26 cellular contexts compared by ENCODE assay signal in the genomic region with DNA sequence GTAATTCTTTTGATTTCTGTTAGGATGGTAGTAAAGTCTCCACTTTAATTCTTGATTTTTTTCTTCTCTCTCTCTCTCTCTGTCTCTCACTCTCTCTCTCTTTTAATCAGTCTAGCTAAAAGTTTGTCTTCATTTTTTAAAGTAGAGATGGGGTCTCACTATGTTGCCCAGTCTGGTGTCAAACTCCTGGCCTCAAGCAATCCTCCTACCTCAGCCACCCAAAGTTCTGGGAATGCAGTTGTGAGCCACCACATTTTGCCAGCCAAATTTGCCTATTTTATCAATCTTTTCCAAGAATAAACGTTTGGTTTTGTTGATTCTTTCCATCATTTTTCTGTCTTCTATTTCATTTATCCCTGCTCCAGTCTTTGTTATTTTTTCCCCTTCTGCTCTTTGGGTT. TPM values are rescaled to one million over a fixed set of nuclear protein-coding genes. Genes with fewer than 3 reads are reported as not detected.
DNase-seq lines count a peak whose midpoint lies in the region; ATAC-seq, FAIRE-seq and TF ChIP-seq lines count a peak whose summit lies in the region.
"Had no signal": no experiment of that assay in that cellular context is flagged by ENCODE, and none has a peak within 500 bp of the region (broad histone marks: within the 10 kb centered on the region; RNA-seq: fewer than 3 reads in every experiment).

No MANE protein-coding gene starts in this region.

- H3K9me2 ChIP-seq in SK-N-SH: no peaks in the 10 kb centered on the region

- TF ChIP-seq CTCF in HEK293 (tag by site-specific recombination; IDR thresholded peaks at IDR 0.05) (no peak), K562 (IDR thresholded peaks at IDR 0.05 in 2 of 3, conservative IDR thresholded peaks at IDR 0.05 in 1 of 3; ENCODE audit: insufficient read depth in 2 of 3, low read depth in 1 of 3, low read length in 3 of 3) (no peak), H1 (IDR thresholded peaks at IDR 0.05; ENCODE audit: control extremely low read depth in 1 of 3, insufficient read depth in 1 of 3, low read depth in 1 of 3, low read length in 3 of 3) (no peak), neutrophil (IDR thresholded peaks at IDR 0.05) (no peak), SK-N-SH (IDR thresholded peaks at IDR 0.05) (no peak), osteoblast (IDR thresholded peaks at IDR 0.05; ENCODE audit: extremely low read depth, low read depth, low read length) (no peak)

- H2BK12ac ChIP-seq in H1 (ENCODE audit: low read depth, low read length): no peak overlapping the region

- intact Hi-C loops in K562 (cut with micrococcal nuclease): no loop called here

- no peak overlapping the region for H3K14ac ChIP-seq in H1 (ENCODE audit: insufficient read length)

- H2AFZ ChIP-seq in K562 (ENCODE audit: low read depth, low read length) (no peak overlapping the region), H1 (ENCODE audit: low read length) (no peak overlapping the region), SK-N-SH (ENCODE audit: low read depth) (no peak overlapping the region), osteoblast (ENCODE audit: low read length) (no peak overlapping the region)

- CTCF ChIA-PET in HEK293 (lab: Yijun Ruan, JAX): interaction anchor here (0.6 kb wide), 1 partner anchor 32 kb away, joined by 3 read pairs; no protein-coding TSS in a partner anchor
- CTCF ChIA-PET in K562 (lab: Yijun Ruan, JAX; ENCODE audit: low intra/inter-chr PET ratio): no interaction called here
- CTCF ChIA-PET in H1 (lab: Charles Lee; ENCODE audit: partially characterized antibody): no interaction called here
- CTCF ChIA-PET in SK-N-SH (lab: Yijun Ruan, JAX): no interaction called here

- TF ChIP-seq RAD21 in K562 (CRISPR knock-in tag; conservative IDR thresholded peaks at IDR 0.05 in 1 of 2, IDR thresholded peaks at IDR 0.05 in 1 of 2): no peak
- no peak for TF ChIP-seq RAD21 in H1 (IDR thresholded peaks at IDR 0.05 in 1 of 2, conservative IDR thresholded peaks at IDR 0.05 in 1 of 2; ENCODE audit: low read depth in 2 of 2, low read length in 2 of 2)
- TF ChIP-seq RAD21 in SK-N-SH (IDR thresholded peaks at IDR 0.05; ENCODE audit: low read length): no peak

- TF ChIP-seq POLR2A in K562 (conservative IDR thresholded peaks at IDR 0.05) (no peak), H1 (IDR thresholded peaks at IDR 0.05; ENCODE audit: control extremely low read depth in 1 of 2, low read depth in 2 of 2, low read length in 2 of 2) (no peak)

- H4K91ac ChIP-seq in H1 (replicated peaks; ENCODE audit: insufficient read length, low read length): no peak overlapping the region

- no peak overlapping the region for H2BK15ac ChIP-seq in H1 (ENCODE audit: low read length)

- BruUV-seq in K562 (replicated peaks; lab: Mats Ljungman, UMichigan): no TSS peak

- H3K56ac ChIP-seq in H1 (replicated peaks; ENCODE audit: insufficient read length, low read depth, low read length): no peak overlapping the region

- H3K9ac ChIP-seq in K562 (ENCODE audit: insufficient read depth in 1 of 2, low read depth in 2 of 2, low read length in 2 of 2) (no peak overlapping the region), H1 (replicated peaks in 1 of 4; ENCODE audit: extremely low read depth in 1 of 4, low read depth in 3 of 4, low read length in 3 of 4) (no peak overlapping the region), SK-N-SH (no peak overlapping the region)
- H3K9ac ChIP-seq: BLaER1 had no signal

- H3K79me2 ChIP-seq in K562 (ENCODE audit: control insufficient read depth, insufficient read depth, low read length) (no peaks in the 10 kb centered on the region), H1 (ENCODE audit: control insufficient read depth in 1 of 2, insufficient read depth in 2 of 2, low read length in 2 of 2) (no peaks in the 10 kb centered on the region), SK-N-SH (ENCODE audit: insufficient read depth) (no peaks in the 10 kb centered on the region), osteoblast (ENCODE audit: insufficient read depth, low read length) (no peaks in the 10 kb centered on the region)

- DNase-seq in K562 (ENCODE audit: extremely low read depth in 1 of 4, low spot score in 3 of 4) (no peak), H1 (ENCODE audit: low read depth in 1 of 2, low spot score in 2 of 2) (no peak), SK-N-SH (no peak), osteoblast (ENCODE audit: insufficient read length, low spot score, missing footprints) (no peak)
- DNase-seq in stimulated activated CD4-positive, alpha-beta T cell treated with anti-CD3 and anti-CD28 coated beads, Interleukin-2, amount 100 ng/mL, for 24 hours: no peak
- DNase-seq: 8988T; ACHN; BE2C; C1 segment of cervical spinal cord; Caco-2; Calu3; CD4-positive, alpha-beta T cell; CD8-positive, alpha-beta T cell; DMS79 treated with DMSO at 0.1 percent for 48 hours; GF-D8 had no signal

- ATAC-seq in K562 (no peak), GM21360 (IDR thresholded peaks at IDR 0.05; ENCODE audit: unreplicated experiment) (no peak)
- ATAC-seq: CD8-positive, alpha-beta T cell had no signal

- 0% methylated on average over 1 of the region's 1 CpG for WGBS in K562 (ENCODE audit: insufficient coverage, low coverage, missing lambda C conversion rate)
- 56% methylated on average over 1 of the region's 1 CpG; no CpG with 5 or more reads in 1 of the 2 experiments for WGBS in H1 (ENCODE audit: extremely low coverage in 1 of 2, insufficient coverage in 1 of 2, insufficient read length in 1 of 2, insufficient replicate concordance in 2 of 2, low coverage in 1 of 2, low lambda C conversion rate in 2 of 2, missing lambda C conversion rate in 1 of 2), 2 experiments
- 2% methylated on average over 1 of the region's 1 CpG for WGBS in SK-N-SH (ENCODE audit: low lambda C conversion rate)

- H2AK5ac ChIP-seq in H1 (ENCODE audit: low read depth, low read length): no peak overlapping the region

- no peaks in the 10 kb centered on the region for H3K9me1 ChIP-seq in K562 (ENCODE audit: control insufficient read depth, insufficient read depth, low read length)

- H3K4me3 ChIP-seq in HEK293 (ENCODE audit: low read depth, low read length) (no peak overlapping the region), K562 (no peak overlapping the region), H1 (ENCODE audit: extremely low read depth in 1 of 4, insufficient read depth in 2 of 4, low read depth in 3 of 4, low read length in 4 of 4) (no peak overlapping the region), neutrophil (ENCODE audit: low read depth in 1 of 2, low read length in 1 of 2) (peak overlapping the region in 1 of 2 experiments; percentile 31), SK-N-SH (ENCODE audit: low read depth in 2 of 2, low read length in 1 of 2) (no peak overlapping the region), osteoblast (ENCODE audit: insufficient read depth, low read length) (no peak overlapping the region)
- H3K4me3 ChIP-seq: BLaER1 had no signal

- no peak overlapping the region for H2BK5ac ChIP-seq in H1 (ENCODE audit: low read depth, low read length)

- in situ Hi-C loops in K562 (cut with MboI): no loop called here

- H4K20me1 ChIP-seq in K562 (replicated peaks; ENCODE audit: control insufficient read depth, insufficient read depth, low read length) (no peaks in the 10 kb centered on the region), H1 (replicated peaks in 1 of 2; ENCODE audit: control insufficient read depth in 1 of 2, insufficient read depth in 2 of 2, low read length in 2 of 2) (no peaks in the 10 kb centered on the region), SK-N-SH (ENCODE audit: insufficient read depth) (no peaks in the 10 kb centered on the region), osteoblast (ENCODE audit: insufficient read depth, low read length) (no peaks in the 10 kb centered on the region)
- H4K20me1 ChIP-seq: BLaER1 had no signal

- FAIRE-seq in K562 (lab: Jason Lieb, UNC) (no peak), H1 (lab: Jason Lieb, UNC) (no peak)
- FAIRE-seq: A204.1, D721Med, G401.6, GM12891, GM19239 had no signal

- H3K4me1 ChIP-seq in HEK293 (ENCODE audit: control insufficient read depth, insufficient read depth, low read length): no peaks in the 10 kb centered on the region
- no peaks in the 10 kb centered on the region; a peak in 1 of 5 replicates for H3K4me1 ChIP-seq in K562 (replicated peaks in 1 of 2; ENCODE audit: control insufficient read depth in 2 of 2, insufficient read depth in 2 of 2, low read length in 2 of 2)
- no peaks in the 10 kb centered on the region for H3K4me1 ChIP-seq in H1 (replicated peaks in 1 of 4; ENCODE audit: control insufficient read depth in 3 of 4, insufficient read depth in 4 of 4, low read length in 3 of 4)
- peaks cover 41 to 46% of the 10 kb centered on the region in 2 experiments for H3K4me1 ChIP-seq in neutrophil (ENCODE audit: control insufficient read depth in 1 of 2, insufficient read depth in 1 of 2, low read depth in 1 of 2, low read length in 1 of 2)
- H3K4me1 ChIP-seq in SK-N-SH (ENCODE audit: control insufficient read depth in 1 of 2, insufficient read depth in 2 of 2, low read depth in 1 of 2, low read length in 1 of 2): no peaks in the 10 kb centered on the region
- no peaks in the 10 kb centered on the region for H3K4me1 ChIP-seq in osteoblast (ENCODE audit: insufficient read depth, low read length)
- H3K4me1 ChIP-seq: BE2C, BLaER1 had no signal

- POLR2A ChIA-PET in HEK293 (lab: Yijun Ruan, JAX) (no interaction called here), K562 (lab: Yijun Ruan, JAX) (no interaction called here), H1 (lab: Charles Lee; ENCODE audit: partially characterized antibody) (interaction anchor here (1.4 kb wide), 1 partner anchor 19 kb away, joined by 6 read pairs; no protein-coding TSS in a partner anchor), SK-N-SH (lab: Yijun Ruan, JAX) (no interaction called here)

- TF ChIP-seq EP300 in K562 (IDR thresholded peaks at IDR 0.05; ENCODE audit: low read length): no peak
- TF ChIP-seq EP300 in H1 (IDR thresholded peaks at IDR 0.05; ENCODE audit: borderline replicate concordance in 1 of 2, low read depth in 2 of 2, low read length in 2 of 2): no peak
- no peak for TF ChIP-seq EP300 in SK-N-SH (IDR thresholded peaks at IDR 0.05; ENCODE audit: borderline replicate concordance in 1 of 2, low read depth in 1 of 2, low read length in 1 of 2)

- H3K36me3 ChIP-seq in HEK293 (ENCODE audit: control insufficient read depth in 2 of 2, insufficient read depth in 1 of 2, low read length in 2 of 2) (no peaks in the 10 kb centered on the region), K562 (ENCODE audit: control insufficient read depth, insufficient read depth, low read length) (no peaks in the 10 kb centered on the region), H1 (ENCODE audit: control insufficient read depth in 2 of 4, insufficient read depth in 4 of 4, low read length in 3 of 4) (no peaks in the 10 kb centered on the region), neutrophil (no peaks in the 10 kb centered on the region), SK-N-SH (replicated peaks in 1 of 2; ENCODE audit: control insufficient read depth in 1 of 2, insufficient read depth in 2 of 2, low read length in 1 of 2) (no peaks in the 10 kb centered on the region), osteoblast (ENCODE audit: insufficient read depth, low read length) (no peaks in the 10 kb centered on the region)
- H3K36me3 ChIP-seq: BE2C, BLaER1 had no signal

- H3K27ac ChIP-seq in HEK293 (ENCODE audit: extremely low read depth, low read depth, low read length) (no peak overlapping the region), K562 (ENCODE audit: extremely low read depth, low read depth, low read length) (no peak overlapping the region), H1 (ENCODE audit: low read depth, low read length) (no peak overlapping the region), neutrophil (peak overlapping the region; percentile 89), SK-N-SH (ENCODE audit: low read depth in 2 of 2, low read length in 1 of 2) (no peak overlapping the region), osteoblast (ENCODE audit: low read depth, low read length) (no peak overlapping the region)
- H3K27ac ChIP-seq: BLaER1 had no signal

- H4K5ac ChIP-seq in H1 (ENCODE audit: insufficient read length, low read depth, low read length): no peak overlapping the region

- H3K18ac ChIP-seq in H1 (ENCODE audit: extremely low read depth, low read length): no peak overlapping the region

- H3K4ac ChIP-seq in H1 (replicated peaks; ENCODE audit: insufficient read length, low read depth, low read length): no peak overlapping the region

- no peak overlapping the region for H3K23ac ChIP-seq in H1 (ENCODE audit: insufficient read length)

- no peak overlapping the region for H2BK120ac ChIP-seq in H1 (replicated peaks; ENCODE audit: low read depth, low read length)

- no peak overlapping the region for H3K4me2 ChIP-seq in K562 (ENCODE audit: insufficient read depth, low read length)
- H3K4me2 ChIP-seq in H1 (ENCODE audit: insufficient read depth in 1 of 2, low read depth in 2 of 2, low read length in 2 of 2): no peak overlapping the region
- no peak overlapping the region for H3K4me2 ChIP-seq in SK-N-SH
- H3K4me2 ChIP-seq in osteoblast (ENCODE audit: insufficient read depth, low read length): no peak overlapping the region
- H3K4me2 ChIP-seq: BLaER1 had no signal

- no peak overlapping the region for H2BK20ac ChIP-seq in H1 (ENCODE audit: low read length)

- H3K9me3 ChIP-seq in HEK293 (ENCODE audit: control insufficient read depth, insufficient read depth, low read depth, low read length): no peaks in the 10 kb centered on the region
- H3K9me3 ChIP-seq in K562 (replicated peaks; ENCODE audit: control insufficient read depth, insufficient read depth, low read depth, low read length): no peaks in the 10 kb centered on the region
- no peaks in the 10 kb centered on the region for H3K9me3 ChIP-seq in H1 (ENCODE audit: insufficient read depth in 2 of 2, low read depth in 1 of 2, low read length in 1 of 2)
- H3K9me3 ChIP-seq in neutrophil: no peaks in the 10 kb centered on the region
- no peaks in the 10 kb centered on the region for H3K9me3 ChIP-seq in SK-N-SH
- H3K9me3 ChIP-seq in osteoblast (ENCODE audit: low read depth, low read length): no peaks in the 10 kb centered on the region
- H3K9me3 ChIP-seq: BE2C, BLaER1, Caco-2 had no signal

- no peaks in the 10 kb centered on the region for H3K23me2 ChIP-seq in H1 (ENCODE audit: low read depth, low read length)

- H3K79me1 ChIP-seq in H1 (ENCODE audit: low read depth, low read length): no peaks in the 10 kb centered on the region

- H3F3A ChIP-seq in SK-N-SH (replicated peaks; ENCODE audit: insufficient read depth): no peaks in the 10 kb centered on the region

- H4K8ac ChIP-seq in H1 (ENCODE audit: extremely low read depth, insufficient read depth, low read length): no peak overlapping the region

- H3K27me3 ChIP-seq in K562 (ENCODE audit: control insufficient read depth in 2 of 2, insufficient read depth in 2 of 2, low read length in 2 of 2): peaks cover 0 to 9% of the 10 kb centered on the region in 2 experiments; a peak in 1 of 5 replicates
- H3K27me3 ChIP-seq in H1 (replicated peaks in 1 of 4; ENCODE audit: control insufficient read depth in 3 of 4, extremely low read depth in 1 of 4, insufficient read depth in 3 of 4, low read length in 3 of 4): no peaks in the 10 kb centered on the region
- H3K27me3 ChIP-seq in neutrophil: no peaks in the 10 kb centered on the region
- peaks cover 21% of the 10 kb centered on the region; the same call in 1 of the 2 replicates for H3K27me3 ChIP-seq in SK-N-SH (ENCODE audit: insufficient read depth)
- H3K27me3 ChIP-seq in osteoblast (ENCODE audit: insufficient read depth, low read length): peaks cover 82% of the 10 kb centered on the region
- H3K27me3 ChIP-seq: BE2C, BLaER1 had no signal

RNA-seq across cellular contexts. Expression of a gene that starts 23.9 kb away (rescaled TPM):
- total RNA-seq in K562 (2011; cell fraction: chromatin; rRNA removed; ENCODE audit: low replicate concordance): 0.35 and 0.42 TPM in 2 replicates
- 0.17 and 0.53 TPM in 2 replicates for total RNA-seq in K562 (2011; cell fraction: nucleolus; rRNA removed)
- 0.23 and 0.59 TPM in 2 replicates for total RNA-seq in K562 (2011; cell fraction: nucleoplasm; rRNA removed)
- total RNA-seq in K562 (2014; rRNA removed) (not detected in 2 replicates), K562 (2014; rRNA removed; fragmentation: Illumina TruSeq; extraction: Trizol) (0.06 TPM in 1 of 2 replicates, not detected in the other), K562 (2015; rRNA removed; fragmentation: Illumina TruSeq; extraction: Trizol) (not detected in 2 replicates), K562 (2021) (0.22 and 0.31 TPM in 2 replicates), osteoblast (not detected in 2 replicates)
- polyA plus RNA-seq in K562 (2011; rRNA removed) (0.49 and 0.56 TPM in 2 replicates), K562 (2014; fragmentation: Illumina TruSeq; extraction: Trizol) (not detected in 2 replicates), K562 (2014; fragmentation: Nextera tagmentation; extraction: Ambion mirVana) (not detected), K562 (2014; rRNA removed) (not detected in 2 replicates), H1 (2011; rRNA removed) (11.4 and 13.6 TPM in 2 replicates), SK-N-SH (2012; rRNA removed) (not detected in 2 replicates)
- polyA plus RNA-seq in K562 (2011; cell fraction: cytosol; rRNA removed): 0.25 and 0.28 TPM in 2 replicates
- 0.52 and 0.82 TPM in 2 replicates for polyA plus RNA-seq in K562 (2011; cell fraction: nucleus; rRNA removed)
- 0.12 TPM in 1 of 2 replicates, not detected in the other for polyA plus RNA-seq in K562 (2012)
- 0.39 and 0.56 TPM in 2 replicates for polyA minus RNA-seq in K562 (2011; rRNA and poly(A)+ RNA removed)
- not detected in 2 replicates for polyA minus RNA-seq in K562 (2011; cell fraction: cytosol; rRNA and poly(A)+ RNA removed)
- polyA minus RNA-seq in K562 (2011; cell fraction: nucleus; rRNA and poly(A)+ RNA removed): 0.44 and 0.94 TPM in 2 replicates
- total RNA-seq in H1 (2021; fragmentation: NEBNext Ultra II Directional; extraction: Animal tissue kit (Norgen Biotek cat#: 25700)): 20.6 and 20.8 TPM in 2 replicates
- polyA plus RNA-seq in H1 (2011; cell fraction: cytosol; rRNA removed): 18.2 TPM
- 17.3 TPM for polyA plus RNA-seq in H1 (2011; cell fraction: nucleus; rRNA removed)
- polyA plus RNA-seq in H1 (2012, experiment 1 of 2): 16.1 to 22.6 TPM (median 18.9 TPM) in 4 replicates
- polyA plus RNA-seq in H1 (2012, experiment 2 of 2): 8.3 TPM
- polyA plus RNA-seq in H1 (2013, experiment 1 of 2): 4.6 TPM
- 4.5 TPM for polyA plus RNA-seq in H1 (2013, experiment 2 of 2)
- 20.9 and 23.8 TPM in 2 replicates for polyA minus RNA-seq in H1 (2011; rRNA and poly(A)+ RNA removed)
- 9.3 TPM for polyA minus RNA-seq in H1 (2011; cell fraction: cytosol; rRNA and poly(A)+ RNA removed)
- 54.1 TPM for polyA minus RNA-seq in H1 (2011; cell fraction: nucleus; rRNA and poly(A)+ RNA removed)
- not detected in 2 replicates for polyA plus RNA-seq in SK-N-SH (2012; cell fraction: cytosol; rRNA removed)
- not detected in 2 replicates for polyA plus RNA-seq in SK-N-SH (2012; cell fraction: nucleus; rRNA removed)
- total RNA-seq: A673; CD4-positive, alpha-beta T cell; CD8-positive, alpha-beta T cell had no signal
- polyA plus RNA-seq: AG04450 had no signal

RNA-seq across cellular contexts. Expression of a gene that starts 30.6 kb away (rescaled TPM):
- total RNA-seq in K562 (2011; cell fraction: chromatin; rRNA removed; ENCODE audit: low replicate concordance): 202 and 532 TPM in 2 replicates
- total RNA-seq in K562 (2011; cell fraction: nucleolus; rRNA removed): 140 and 174 TPM in 2 replicates
- total RNA-seq in K562 (2011; cell fraction: nucleoplasm; rRNA removed): 320 and 382 TPM in 2 replicates
- total RNA-seq in K562 (2014; rRNA removed) (82.7 and 86.1 TPM in 2 replicates), K562 (2014; rRNA removed; fragmentation: Illumina TruSeq; extraction: Trizol) (139 and 151 TPM in 2 replicates), K562 (2015; rRNA removed; fragmentation: Illumina TruSeq; extraction: Trizol) (133 and 147 TPM in 2 replicates), K562 (2021) (88.8 and 93.0 TPM in 2 replicates), osteoblast (4.7 and 7.1 TPM in 2 replicates)
- polyA plus RNA-seq in K562 (2011; rRNA removed) (188 and 247 TPM in 2 replicates), K562 (2014; fragmentation: Illumina TruSeq; extraction: Trizol) (101 and 119 TPM in 2 replicates), K562 (2014; fragmentation: Nextera tagmentation; extraction: Ambion mirVana) (100 to 1,000 TPM in 1 of 2 experiments, 10 to 100 TPM in 1; 73.4 to 118 TPM), K562 (2014; rRNA removed) (85.3 and 92.0 TPM in 2 replicates), H1 (2011; rRNA removed) (37.6 and 48.4 TPM in 2 replicates), SK-N-SH (2012; rRNA removed) (9.0 and 10.9 TPM in 2 replicates)
- polyA plus RNA-seq in K562 (2011; cell fraction: cytosol; rRNA removed): 61.6 and 97.3 TPM in 2 replicates
- polyA plus RNA-seq in K562 (2011; cell fraction: nucleus; rRNA removed): 99.5 and 147 TPM in 2 replicates
- polyA plus RNA-seq in K562 (2012): 53.5 and 75.2 TPM in 2 replicates
- 322 and 339 TPM in 2 replicates for polyA minus RNA-seq in K562 (2011; rRNA and poly(A)+ RNA removed)
- 116 and 125 TPM in 2 replicates for polyA minus RNA-seq in K562 (2011; cell fraction: cytosol; rRNA and poly(A)+ RNA removed)
- polyA minus RNA-seq in K562 (2011; cell fraction: nucleus; rRNA and poly(A)+ RNA removed): 137 and 229 TPM in 2 replicates
- total RNA-seq in H1 (2021; fragmentation: NEBNext Ultra II Directional; extraction: Animal tissue kit (Norgen Biotek cat#: 25700)): 113 and 118 TPM in 2 replicates
- 89.1 TPM for polyA plus RNA-seq in H1 (2011; cell fraction: cytosol; rRNA removed)
- polyA plus RNA-seq in H1 (2011; cell fraction: nucleus; rRNA removed): 57.3 TPM
- 65.3 to 112 TPM (median 80.1 TPM) in 4 replicates for polyA plus RNA-seq in H1 (2012, experiment 1 of 2)
- 6.6 TPM for polyA plus RNA-seq in H1 (2012, experiment 2 of 2)
- 62.9 TPM for polyA plus RNA-seq in H1 (2013, experiment 1 of 2)
- polyA plus RNA-seq in H1 (2013, experiment 2 of 2): 65.5 TPM
- 162 and 180 TPM in 2 replicates for polyA minus RNA-seq in H1 (2011; rRNA and poly(A)+ RNA removed)
- polyA minus RNA-seq in H1 (2011; cell fraction: cytosol; rRNA and poly(A)+ RNA removed): 87.2 TPM
- 170 TPM for polyA minus RNA-seq in H1 (2011; cell fraction: nucleus; rRNA and poly(A)+ RNA removed)
- 10.9 and 11.8 TPM in 2 replicates for polyA plus RNA-seq in SK-N-SH (2012; cell fraction: cytosol; rRNA removed)
- polyA plus RNA-seq in SK-N-SH (2012; cell fraction: nucleus; rRNA removed): 7.4 and 14.8 TPM in 2 replicates

Comparison
In these comparisons a context has a peak if more than half of its experiments do, and no peak if none do; other contexts are left out.
1. RNA of a gene that starts 23.9 kb away (total RNA-seq): 20.6 to 20.8 TPM in H1; 0.06 to 0.59 TPM in K562 and not detected in osteoblast; every median in the first group is over 10 times any median in the second.
2. RNA of a gene that starts 30.6 kb away (total RNA-seq): 82.7 to 532 TPM in K562 and 113 to 118 TPM in H1; 4.7 to 7.1 TPM in osteoblast; every median in the first group is over 10 times any median in the second.